13 cellular contexts compared by ENCODE assay signal in genomic region chr7:34107306-34107705, GRCh38.
A peak's percentile ranks its signal among the peaks of the same experiment; 100 is the strongest.
DNase-seq lines count a peak whose midpoint lies in the region; ATAC-seq and TF ChIP-seq lines count a peak whose summit lies in the region.
"Had no signal": no experiment of that assay in that cellular context is flagged by ENCODE, and none has a peak within 500 bp of the region (broad histone marks: within the 10 kb centered on the region; RNA-seq: fewer than 3 reads in every experiment).

No MANE protein-coding gene starts in this region.

- DNase-seq in EH (ENCODE audit: low read depth) (peak; percentile 59), NCI-H1105 (lab: John Stamatoyannopoulos, UW) (peak; percentile 63), cardiac fibroblast (ENCODE audit: low read depth in 2 of 2) (peak; percentile 82 to 89), middle frontal gyrus (ENCODE audit: extremely low spot score, low spot score) (peak; percentile 43), NCI-H774 (lab: John Stamatoyannopoulos, UW) (no peak), ACHN (no peak)
- DNase-seq: activated naive CD4-positive, alpha-beta T cell; Caco-2; effector CD4-positive, alpha-beta T cell; KBM-7; NCI-H82 had no signal

- no peak for TF ChIP-seq CTCF in cardiac fibroblast (IDR thresholded peaks at IDR 0.05; ENCODE audit: low read depth, low read length)

- in situ Hi-C loops in ACHN (cut with HindIII; ENCODE audit: low pct_ligation_motif_present, low pct_unique_long_range_greater_than_20kb, low sequenced_read_pairs) = no loop called here

- H3K4me3 ChIP-seq in cardiac fibroblast (replicated peaks in 1 of 2; ENCODE audit: low read depth in 2 of 2, low read length in 2 of 2) = no peak overlapping the region

- ATAC-seq in HG03378 (IDR thresholded peaks at IDR 0.05; ENCODE audit: unreplicated experiment) (no peak), GM21619 (IDR thresholded peaks at IDR 0.05; ENCODE audit: unreplicated experiment) (no peak)

Comparison
In these comparisons a context has a peak if more than half of its experiments do, and no peak if none do; other contexts are left out.
1. DNase-seq: peak in EH (single experiment), NCI-H1105 (single experiment), cardiac fibroblast (2 of 2) and middle frontal gyrus (single experiment); none in NCI-H774 (single experiment) and ACHN (single experiment).